ENCODE assay signal across 1 cellular context in genomic region chr17:78528541-78528940, GRCh38.
TF ChIP-seq lines count a peak whose summit lies in the region.

No MANE protein-coding gene starts in this region.

TF ChIP-seq in HepG2, 621 proteins besides CTCF, POLR2A, EP300 and RAD21 (continued from another document):
- TF ChIP-seq, protein P1, sequence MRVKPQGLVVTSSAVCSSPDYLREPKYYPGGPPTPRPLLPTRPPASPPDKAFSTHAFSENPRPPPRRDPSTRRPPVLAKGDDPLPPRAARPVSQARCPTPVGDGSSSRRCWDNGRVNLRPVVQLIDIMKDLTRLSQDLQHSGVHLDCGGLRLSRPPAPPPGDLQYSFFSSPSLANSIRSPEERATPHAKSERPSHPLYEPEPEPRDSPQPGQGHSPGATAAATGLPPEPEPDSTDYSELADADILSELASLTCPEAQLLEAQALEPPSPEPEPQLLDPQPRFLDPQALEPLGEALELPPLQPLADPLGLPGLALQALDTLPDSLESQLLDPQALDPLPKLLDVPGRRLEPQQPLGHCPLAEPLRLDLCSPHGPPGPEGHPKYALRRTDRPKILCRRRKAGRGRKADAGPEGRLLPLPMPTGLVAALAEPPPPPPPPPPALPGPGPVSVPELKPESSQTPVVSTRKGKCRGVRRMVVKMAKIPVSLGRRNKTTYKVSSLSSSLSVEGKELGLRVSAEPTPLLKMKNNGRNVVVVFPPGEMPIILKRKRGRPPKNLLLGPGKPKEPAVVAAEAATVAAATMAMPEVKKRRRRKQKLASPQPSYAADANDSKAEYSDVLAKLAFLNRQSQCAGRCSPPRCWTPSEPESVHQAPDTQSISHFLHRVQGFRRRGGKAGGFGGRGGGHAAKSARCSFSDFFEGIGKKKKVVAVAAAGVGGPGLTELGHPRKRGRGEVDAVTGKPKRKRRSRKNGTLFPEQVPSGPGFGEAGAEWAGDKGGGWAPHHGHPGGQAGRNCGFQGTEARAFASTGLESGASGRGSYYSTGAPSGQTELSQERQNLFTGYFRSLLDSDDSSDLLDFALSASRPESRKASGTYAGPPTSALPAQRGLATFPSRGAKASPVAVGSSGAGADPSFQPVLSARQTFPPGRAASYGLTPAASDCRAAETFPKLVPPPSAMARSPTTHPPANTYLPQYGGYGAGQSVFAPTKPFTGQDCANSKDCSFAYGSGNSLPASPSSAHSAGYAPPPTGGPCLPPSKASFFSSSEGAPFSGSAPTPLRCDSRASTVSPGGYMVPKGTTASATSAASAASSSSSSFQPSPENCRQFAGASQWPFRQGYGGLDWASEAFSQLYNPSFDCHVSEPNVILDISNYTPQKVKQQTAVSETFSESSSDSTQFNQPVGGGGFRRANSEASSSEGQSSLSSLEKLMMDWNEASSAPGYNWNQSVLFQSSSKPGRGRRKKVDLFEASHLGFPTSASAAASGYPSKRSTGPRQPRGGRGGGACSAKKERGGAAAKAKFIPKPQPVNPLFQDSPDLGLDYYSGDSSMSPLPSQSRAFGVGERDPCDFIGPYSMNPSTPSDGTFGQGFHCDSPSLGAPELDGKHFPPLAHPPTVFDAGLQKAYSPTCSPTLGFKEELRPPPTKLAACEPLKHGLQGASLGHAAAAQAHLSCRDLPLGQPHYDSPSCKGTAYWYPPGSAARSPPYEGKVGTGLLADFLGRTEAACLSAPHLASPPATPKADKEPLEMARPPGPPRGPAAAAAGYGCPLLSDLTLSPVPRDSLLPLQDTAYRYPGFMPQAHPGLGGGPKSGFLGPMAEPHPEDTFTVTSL (CRISPR knock-in tag; IDR thresholded peaks at IDR 0.05; ENCODE audit: borderline replicate concordance), result no peak
- TF ChIP-seq STAG1 (CRISPR knock-in tag; IDR thresholded peaks at IDR 0.05) (no peak), FOXK1 (CRISPR knock-in tag; IDR thresholded peaks at IDR 0.05; ENCODE audit: borderline replicate concordance, low read depth) (no peak), TERF1 (CRISPR knock-in tag; IDR thresholded peaks at IDR 0.05) (no peak), SIX4 (CRISPR knock-in tag; IDR thresholded peaks at IDR 0.05) (no peak), ZNF724P (CRISPR knock-in tag; IDR thresholded peaks at IDR 0.05; ENCODE audit: borderline replicate concordance) (no peak), ZNF609 (CRISPR knock-in tag; IDR thresholded peaks at IDR 0.05; ENCODE audit: borderline replicate concordance) (no peak), XRCC5 (optimal IDR thresholded peaks at IDR 0.05; ENCODE audit: low read length) (no peak), ZNF34 (CRISPR knock-in tag; IDR thresholded peaks at IDR 0.05; ENCODE audit: borderline replicate concordance) (no peak)
- TF ChIP-seq, protein P2, sequence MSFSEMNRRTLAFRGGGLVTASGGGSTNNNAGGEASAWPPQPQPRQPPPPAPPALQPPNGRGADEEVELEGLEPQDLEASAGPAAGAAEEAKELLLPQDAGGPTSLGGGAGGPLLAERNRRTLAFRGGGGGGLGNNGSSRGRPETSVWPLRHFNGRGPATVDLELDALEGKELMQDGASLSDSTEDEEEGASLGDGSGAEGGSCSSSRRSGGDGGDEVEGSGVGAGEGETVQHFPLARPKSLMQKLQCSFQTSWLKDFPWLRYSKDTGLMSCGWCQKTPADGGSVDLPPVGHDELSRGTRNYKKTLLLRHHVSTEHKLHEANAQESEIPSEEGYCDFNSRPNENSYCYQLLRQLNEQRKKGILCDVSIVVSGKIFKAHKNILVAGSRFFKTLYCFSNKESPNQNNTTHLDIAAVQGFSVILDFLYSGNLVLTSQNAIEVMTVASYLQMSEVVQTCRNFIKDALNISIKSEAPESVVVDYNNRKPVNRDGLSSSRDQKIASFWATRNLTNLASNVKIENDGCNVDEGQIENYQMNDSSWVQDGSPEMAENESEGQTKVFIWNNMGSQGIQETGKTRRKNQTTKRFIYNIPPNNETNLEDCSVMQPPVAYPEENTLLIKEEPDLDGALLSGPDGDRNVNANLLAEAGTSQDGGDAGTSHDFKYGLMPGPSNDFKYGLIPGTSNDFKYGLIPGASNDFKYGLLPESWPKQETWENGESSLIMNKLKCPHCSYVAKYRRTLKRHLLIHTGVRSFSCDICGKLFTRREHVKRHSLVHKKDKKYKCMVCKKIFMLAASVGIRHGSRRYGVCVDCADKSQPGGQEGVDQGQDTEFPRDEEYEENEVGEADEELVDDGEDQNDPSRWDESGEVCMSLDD (CRISPR knock-in tag; IDR thresholded peaks at IDR 0.05; ENCODE audit: borderline replicate concordance), result no peak
